In genomic region chr12:18612971-18613370, GRCh38 we compare ENCODE assay signal across 22 cellular contexts.
"Had no signal": no experiment of that assay in that cellular context is flagged by ENCODE, and none has a peak within 500 bp of the region (broad histone marks: within the 10 kb centered on the region; RNA-seq: fewer than 3 reads in every experiment).

No MANE protein-coding gene starts in this region.

- H3K4me1 ChIP-seq: Peyer's patch, SJCRH30 had no signal

- DNase-seq: Karpas-422, KG1, MG63, NCI-H1092, NCI-H1105 treated with DMSO at 0.1 percent for 48 hours, NCI-H1417 treated with DMSO at 0.1 percent for 48 hours, NCI-H187, NCI-H2029, NCI-H2081 treated with DMSO at 0.1 percent for 48 hours, NCI-H2171, NCI-H226, NCI-H446, NCI-H510A, NCI-H524 treated with DMSO at 0.1 percent for 48 hours, NCI-H69, NCI-H774, PC-3, Peyer's patch, SHP77 treated with DMSO at 0.1 percent for 48 hours, SJCRH30 had no signal

- H3K36me3 ChIP-seq: MG63, Peyer's patch, SJCRH30 had no signal

- H3K9me3 ChIP-seq: MG63, Peyer's patch, SJCRH30 had no signal

- H3K27me3 ChIP-seq: MG63, Peyer's patch, SJCRH30 had no signal

- ATAC-seq: PC-3, Right ventricle myocardium inferior had no signal

- H3K4me3 ChIP-seq: MG63, Peyer's patch, SJCRH30, SK-N-MC had no signal

- H3K27ac ChIP-seq: Peyer's patch, SJCRH30, SK-N-MC had no signal
